In genomic region chr1:108000620-108001105, GRCh38 we compare ENCODE assay signal across 10 cellular contexts. TPM values are rescaled to one million over a fixed set of nuclear protein-coding genes. Genes with fewer than 3 reads are reported as not detected.
DNase-seq lines count a peak whose midpoint lies in the region; ATAC-seq and TF ChIP-seq lines count a peak whose summit lies in the region.
"Had no signal": no experiment of that assay in that cellular context is flagged by ENCODE, and none has a peak within 500 bp of the region (broad histone marks: within the 10 kb centered on the region; RNA-seq: fewer than 3 reads in every experiment).

No MANE protein-coding gene starts in this region.

- ATAC-seq in DND-41 (ENCODE audit: insufficient read depth, low read depth) (peak; percentile 24; the same call in 1 of the 3 replicates), HG03378 (IDR thresholded peaks at IDR 0.05; ENCODE audit: unreplicated experiment) (no peak), GM18511 (IDR thresholded peaks at IDR 0.05; ENCODE audit: unreplicated experiment) (no peak), GM18502 (IDR thresholded peaks at IDR 0.05; ENCODE audit: poor library complexity, unreplicated experiment) (no peak)

- H3K4me3 Mint-ChIP-seq in nephron = no peak overlapping the region
- H3K4me3 Mint-ChIP-seq: central memory CD8-positive, alpha-beta T cell had no signal

- no peaks in the 10 kb centered on the region for H4K20me1 ChIP-seq in DND-41 (ENCODE audit: insufficient read depth, low read length)

- no peaks in the 10 kb centered on the region for H3K27me3 Mint-ChIP-seq in nephron (ENCODE audit: low read depth)
- H3K27me3 Mint-ChIP-seq: central memory CD8-positive, alpha-beta T cell had no signal

- H3K36me3 ChIP-seq in DND-41 (ENCODE audit: insufficient read depth, low read length) = no peaks in the 10 kb centered on the region

- H2AFZ ChIP-seq in DND-41 (ENCODE audit: low read depth, low read length) = no peak overlapping the region

- no peaks in the 10 kb centered on the region for H3K36me3 Mint-ChIP-seq in nephron (ENCODE audit: low read depth)

- no peaks in the 10 kb centered on the region for H3K27me3 ChIP-seq in DND-41 (ENCODE audit: insufficient read depth, low read length, poor library complexity)

- no peak overlapping the region for H3K4me3 ChIP-seq in DND-41 (ENCODE audit: low read depth in 1 of 2, low read length in 2 of 2)

- H3K9ac ChIP-seq in DND-41 (ENCODE audit: low read depth, low read length) = no peak overlapping the region

- no peak overlapping the region for H3K27ac ChIP-seq in DND-41 (ENCODE audit: low read length)

- H3K4me1 Mint-ChIP-seq in nephron = peaks cover 20% of the 10 kb centered on the region
- H3K4me1 Mint-ChIP-seq: central memory CD8-positive, alpha-beta T cell had no signal

- no peaks in the 10 kb centered on the region for H3K9me3 ChIP-seq in DND-41 (ENCODE audit: insufficient read depth, low read length, severe bottlenecking)

- H3K4me1 ChIP-seq in DND-41 (ENCODE audit: insufficient read depth, low read length) = peaks cover 4% of the 10 kb centered on the region; the same call in 1 of the 2 replicates

- H3K27ac Mint-ChIP-seq in nephron = peak overlapping the region; percentile 47 to 88 (median 82)

- DNase-seq in DND-41 = no peak
- peak; percentile 93 to 97 for DNase-seq in NCI-H446 (lab: John Stamatoyannopoulos, UW)
- DNase-seq in dermis blood vessel endothelial cell = peak; percentile 97
- no peak for DNase-seq in T-helper 1 cell
- DNase-seq: activated CD4-positive, CD25-positive, alpha-beta regulatory T cell treated with anti-CD3 and anti-CD28 coated beads, Interleukin-2, amount 50 U/mL, for 72 hours had no signal

- no peak for TF ChIP-seq CTCF in DND-41 (IDR thresholded peaks at IDR 0.05; ENCODE audit: borderline replicate concordance, extremely low read depth, low read length, poor library complexity, severe bottlenecking)
- no peak for TF ChIP-seq CTCF in nephron (IDR thresholded peaks at IDR 0.05; ENCODE audit: unreplicated experiment in 3 of 3)

- H3K79me2 ChIP-seq in DND-41 (ENCODE audit: insufficient read depth, low read length) = no peaks in the 10 kb centered on the region

- no peaks in the 10 kb centered on the region for H3K9me3 Mint-ChIP-seq in nephron
- H3K9me3 Mint-ChIP-seq: central memory CD8-positive, alpha-beta T cell had no signal

- no peak overlapping the region for H3K4me2 ChIP-seq in DND-41 (ENCODE audit: insufficient read depth, low read length)

RNA-seq across cellular contexts. Expression of gene VAV3, which starts 35.7 kb away (rescaled TPM):
- 57.0 and 63.2 TPM in 2 replicates for total RNA-seq in dermis blood vessel endothelial cell

Comparison
In these comparisons a context has a peak if more than half of its experiments do, and no peak if none do; other contexts are left out.
1. DNase-seq: peak in NCI-H446 (2 of 2) and dermis blood vessel endothelial cell (single experiment); none in DND-41 (single experiment) and T-helper 1 cell (0 of 5).